ENCODE assay signal across 1 cellular context in the genomic region with DNA sequence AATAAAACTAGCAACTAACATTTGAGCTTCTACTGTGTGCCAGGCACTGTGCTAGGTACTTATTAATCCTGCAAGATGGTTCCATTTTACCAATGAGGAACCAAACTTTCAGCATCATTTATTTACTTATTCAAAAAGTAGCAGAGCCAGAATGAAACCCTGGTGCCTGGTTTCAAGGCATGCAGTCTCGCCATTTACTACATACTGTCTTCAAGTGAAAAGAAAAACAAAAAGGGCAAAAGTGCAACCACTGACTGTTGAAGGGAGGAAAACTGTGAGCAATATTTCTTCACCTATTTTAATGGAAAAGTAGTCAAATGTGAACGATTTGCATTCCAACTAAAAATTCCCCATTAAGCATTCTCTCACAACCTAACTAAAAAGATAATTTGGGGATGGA.
TF ChIP-seq lines count a peak whose summit lies in the region.

No MANE protein-coding gene starts in this region.

TF ChIP-seq in IMR-90, 13 proteins besides CTCF, POLR2A, EP300 and RAD21 (continued from another document):
- TF ChIP-seq, protein P1, sequence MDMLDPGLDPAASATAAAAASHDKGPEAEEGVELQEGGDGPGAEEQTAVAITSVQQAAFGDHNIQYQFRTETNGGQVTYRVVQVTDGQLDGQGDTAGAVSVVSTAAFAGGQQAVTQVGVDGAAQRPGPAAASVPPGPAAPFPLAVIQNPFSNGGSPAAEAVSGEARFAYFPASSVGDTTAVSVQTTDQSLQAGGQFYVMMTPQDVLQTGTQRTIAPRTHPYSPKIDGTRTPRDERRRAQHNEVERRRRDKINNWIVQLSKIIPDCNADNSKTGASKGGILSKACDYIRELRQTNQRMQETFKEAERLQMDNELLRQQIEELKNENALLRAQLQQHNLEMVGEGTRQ (IDR thresholded peaks at IDR 0.05; ENCODE audit: low read depth, low read length): no peak
- TF ChIP-seq RFX5 (IDR thresholded peaks at IDR 0.05; ENCODE audit: low read depth, low read length): no peak
- no peak for TF ChIP-seq CEBPB (IDR thresholded peaks at IDR 0.05; ENCODE audit: low read depth, low read length)
- no peak for TF ChIP-seq RCOR1 (IDR thresholded peaks at IDR 0.05; ENCODE audit: insufficient replicate concordance, low read length)
- no peak for TF ChIP-seq BHLHE40 (IDR thresholded peaks at IDR 0.05; ENCODE audit: low read depth, low read length)
- no peak for TF ChIP-seq NFE2L2 (IDR thresholded peaks at IDR 0.05; ENCODE audit: low read depth, low read length)
